In genomic region chr18:57141208-57142129, GRCh38 we compare ENCODE assay signal across 1 cellular context.
TF ChIP-seq lines count a peak whose summit lies in the region.

No MANE protein-coding gene starts in this region.

TF ChIP-seq in K562, 482 proteins besides CTCF, POLR2A, EP300 and RAD21 (continued from another document and continues in another):
- TF ChIP-seq STAT6 (CRISPR knock-in tag; IDR thresholded peaks at IDR 0.05) (no peak), TBL1XR1 (IDR thresholded peaks at IDR 0.05; ENCODE audit: low read length in 2 of 2) (peak in 1 of 2 experiments; percentile 74; a peak in 1 of 4 replicates), ZNF445 (CRISPR knock-in tag; IDR thresholded peaks at IDR 0.05; ENCODE audit: low read depth) (no peak), JUND (IDR thresholded peaks at IDR 0.05; ENCODE audit: borderline replicate concordance, low read depth, low read length) (peak; percentile 95), JUND (tag; IDR thresholded peaks at IDR 0.05; ENCODE audit: borderline replicate concordance, low read depth, low read length) (peak; percentile 88; the same call in 1 of the 3 replicates), SMARCA4 (IDR thresholded peaks at IDR 0.05) (peak; percentile 69; the same call in 1 of the 2 replicates), ESRRA (IDR thresholded peaks at IDR 0.05; ENCODE audit: borderline replicate concordance, low read depth) (peak; percentile 77; the same call in 1 of the 2 replicates), NCOA2 (IDR thresholded peaks at IDR 0.05; ENCODE audit: partially characterized antibody in 2 of 2) (no peak), RUNX1 (IDR thresholded peaks at IDR 0.05; ENCODE audit: low read depth) (no peak), MTA2 (IDR thresholded peaks at IDR 0.05; ENCODE audit: low read depth) (no peak), MTF1 (CRISPR knock-in tag; IDR thresholded peaks at IDR 0.05; ENCODE audit: borderline replicate concordance) (no peak), ZNF263 (CRISPR knock-in tag; IDR thresholded peaks at IDR 0.05; ENCODE audit: borderline replicate concordance) (no peak), HDGF (IDR thresholded peaks at IDR 0.05) (no peak), JUNB (CRISPR knock-in tag; conservative IDR thresholded peaks at IDR 0.05) (no peak), IRF9 (tag; IDR thresholded peaks at IDR 0.05) (peak; percentile 84), HSF4 (CRISPR knock-in tag; IDR thresholded peaks at IDR 0.05; ENCODE audit: borderline replicate concordance) (no peak), MBD2 (IDR thresholded peaks at IDR 0.05; ENCODE audit: borderline replicate concordance, low read depth) (no peak), ZNF717 (CRISPR knock-in tag; IDR thresholded peaks at IDR 0.05) (no peak), HNRNPL (IDR thresholded peaks at IDR 0.05; ENCODE audit: low read depth, low read length) (no peak), KDM5B (IDR thresholded peaks at IDR 0.05; ENCODE audit: insufficient replicate concordance, low read depth, low read length) (no peak), ZNF3 (CRISPR knock-in tag; IDR thresholded peaks at IDR 0.05) (no peak), RBM22 (IDR thresholded peaks at IDR 0.05; ENCODE audit: low read depth, low read length, poor library complexity, severe bottlenecking) (no peak), RBM14 (IDR thresholded peaks at IDR 0.05; ENCODE audit: borderline replicate concordance, insufficient read depth, low read depth, low read length) (no peak), PTBP1 (IDR thresholded peaks at IDR 0.05; ENCODE audit: low read depth, low read length) (no peak), ZNF384 (IDR thresholded peaks at IDR 0.05; ENCODE audit: low read depth, low read length) (peak; percentile 91), DEAF1 (CRISPR knock-in tag; IDR thresholded peaks at IDR 0.05) (0 out of 2 replicates have a peak, but pooled peaks have one; percentile 43), SMC3 (conservative IDR thresholded peaks at IDR 0.05; ENCODE audit: insufficient read depth, low read depth, low read length) (no peak), MYC (IDR thresholded peaks at IDR 0.05; ENCODE audit: low read depth, low read length) (peak; percentile 87), MYC (CRISPR knock-in tag; IDR thresholded peaks at IDR 0.05; ENCODE audit: borderline replicate concordance, low read depth) (no peak), CREB1 (IDR thresholded peaks at IDR 0.05) (no peak), CREB1 (CRISPR knock-in tag; IDR thresholded peaks at IDR 0.05) (0 out of 2 replicates have a peak, but pooled peaks have one; percentile 13), BCL6 (CRISPR knock-in tag; IDR thresholded peaks at IDR 0.05) (no peak), ZKSCAN1 (IDR thresholded peaks at IDR 0.05; ENCODE audit: low read depth, low read length) (no peak), ATF7 (IDR thresholded peaks at IDR 0.05) (peak; percentile 96), DDX20 (tag; IDR thresholded peaks at IDR 0.05; ENCODE audit: low read depth) (no peak), WHSC1 (IDR thresholded peaks at IDR 0.05; ENCODE audit: low read length) (no peak), TAF7 (tag; IDR thresholded peaks at IDR 0.05) (no peak), SNRNP70 (optimal IDR thresholded peaks at IDR 0.05; ENCODE audit: low read depth, low read length) (no peak), NFRKB (IDR thresholded peaks at IDR 0.05; ENCODE audit: low read depth) (no peak), TFAP4 (CRISPR knock-in tag; IDR thresholded peaks at IDR 0.05; ENCODE audit: borderline replicate concordance) (peak; percentile 54; the same call in 1 of the 2 replicates), L3MBTL2 (IDR thresholded peaks at IDR 0.05) (peak; percentile 81), TCF7L2 (IDR thresholded peaks at IDR 0.05; ENCODE audit: low read depth, low read length) (no peak), SAFB (IDR thresholded peaks at IDR 0.05; ENCODE audit: borderline replicate concordance, low read depth, low read length) (no peak), HES1 (IDR thresholded peaks at IDR 0.05; ENCODE audit: low read depth) (peak; percentile 87), LCOR (CRISPR knock-in tag; IDR thresholded peaks at IDR 0.05) (peak; percentile 81), SMARCB1 (IDR thresholded peaks at IDR 0.05; ENCODE audit: insufficient read length, low read depth) (no peak), FOXK1 (CRISPR knock-in tag; IDR thresholded peaks at IDR 0.05; ENCODE audit: borderline replicate concordance) (0 out of 2 replicates have a peak, but pooled peaks have one; percentile 52), STAT5A (IDR thresholded peaks at IDR 0.05; ENCODE audit: borderline replicate concordance, low read length) (no peak), ZNF79 (CRISPR knock-in tag; IDR thresholded peaks at IDR 0.05; ENCODE audit: low read depth) (no peak), ETV1 (tag; conservative IDR thresholded peaks at IDR 0.05; ENCODE audit: low read depth) (no peak), SMAD4 (CRISPR knock-in tag; conservative IDR thresholded peaks at IDR 0.05) (peak; percentile 95), PHB2 (IDR thresholded peaks at IDR 0.05; ENCODE audit: low read depth) (no peak), ZNF444 (CRISPR knock-in tag; IDR thresholded peaks at IDR 0.05) (no peak), SREBF2 (CRISPR knock-in tag; IDR thresholded peaks at IDR 0.05) (no peak), MCM3 (IDR thresholded peaks at IDR 0.05) (no peak), ZNF766 (CRISPR knock-in tag; conservative IDR thresholded peaks at IDR 0.05) (peak; percentile 91)
- TF ChIP-seq, protein P1, sequence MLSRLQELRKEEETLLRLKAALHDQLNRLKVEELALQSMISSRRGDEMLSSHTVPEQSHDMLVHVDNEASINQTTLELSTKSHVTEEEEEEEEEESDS (CRISPR knock-in tag; IDR thresholded peaks at IDR 0.05), result no peak
- TF ChIP-seq, protein P2, sequence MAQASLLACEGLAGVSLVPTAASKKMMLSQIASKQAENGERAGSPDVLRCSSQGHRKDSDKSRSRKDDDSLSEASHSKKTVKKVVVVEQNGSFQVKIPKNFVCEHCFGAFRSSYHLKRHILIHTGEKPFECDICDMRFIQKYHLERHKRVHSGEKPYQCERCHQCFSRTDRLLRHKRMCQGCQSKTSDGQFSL (CRISPR knock-in tag; IDR thresholded peaks at IDR 0.05), result no peak
- TF ChIP-seq, protein P2 (tag; IDR thresholded peaks at IDR 0.05), result no peak
- TF ChIP-seq, protein P3, sequence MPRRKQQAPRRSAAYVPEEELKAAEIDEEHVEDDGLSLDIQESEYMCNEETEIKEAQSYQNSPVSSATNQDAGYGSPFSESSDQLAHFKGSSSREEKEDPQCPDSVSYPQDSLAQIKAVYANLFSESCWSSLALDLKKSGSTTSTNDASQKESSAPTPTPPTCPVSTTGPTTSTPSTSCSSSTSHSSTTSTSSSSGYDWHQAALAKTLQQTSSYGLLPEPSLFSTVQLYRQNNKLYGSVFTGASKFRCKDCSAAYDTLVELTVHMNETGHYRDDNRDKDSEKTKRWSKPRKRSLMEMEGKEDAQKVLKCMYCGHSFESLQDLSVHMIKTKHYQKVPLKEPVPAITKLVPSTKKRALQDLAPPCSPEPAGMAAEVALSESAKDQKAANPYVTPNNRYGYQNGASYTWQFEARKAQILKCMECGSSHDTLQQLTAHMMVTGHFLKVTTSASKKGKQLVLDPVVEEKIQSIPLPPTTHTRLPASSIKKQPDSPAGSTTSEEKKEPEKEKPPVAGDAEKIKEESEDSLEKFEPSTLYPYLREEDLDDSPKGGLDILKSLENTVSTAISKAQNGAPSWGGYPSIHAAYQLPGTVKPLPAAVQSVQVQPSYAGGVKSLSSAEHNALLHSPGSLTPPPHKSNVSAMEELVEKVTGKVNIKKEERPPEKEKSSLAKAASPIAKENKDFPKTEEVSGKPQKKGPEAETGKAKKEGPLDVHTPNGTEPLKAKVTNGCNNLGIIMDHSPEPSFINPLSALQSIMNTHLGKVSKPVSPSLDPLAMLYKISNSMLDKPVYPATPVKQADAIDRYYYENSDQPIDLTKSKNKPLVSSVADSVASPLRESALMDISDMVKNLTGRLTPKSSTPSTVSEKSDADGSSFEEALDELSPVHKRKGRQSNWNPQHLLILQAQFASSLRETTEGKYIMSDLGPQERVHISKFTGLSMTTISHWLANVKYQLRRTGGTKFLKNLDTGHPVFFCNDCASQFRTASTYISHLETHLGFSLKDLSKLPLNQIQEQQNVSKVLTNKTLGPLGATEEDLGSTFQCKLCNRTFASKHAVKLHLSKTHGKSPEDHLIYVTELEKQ (CRISPR knock-in tag; IDR thresholded peaks at IDR 0.05), result no peak
- TF ChIP-seq, protein P4, sequence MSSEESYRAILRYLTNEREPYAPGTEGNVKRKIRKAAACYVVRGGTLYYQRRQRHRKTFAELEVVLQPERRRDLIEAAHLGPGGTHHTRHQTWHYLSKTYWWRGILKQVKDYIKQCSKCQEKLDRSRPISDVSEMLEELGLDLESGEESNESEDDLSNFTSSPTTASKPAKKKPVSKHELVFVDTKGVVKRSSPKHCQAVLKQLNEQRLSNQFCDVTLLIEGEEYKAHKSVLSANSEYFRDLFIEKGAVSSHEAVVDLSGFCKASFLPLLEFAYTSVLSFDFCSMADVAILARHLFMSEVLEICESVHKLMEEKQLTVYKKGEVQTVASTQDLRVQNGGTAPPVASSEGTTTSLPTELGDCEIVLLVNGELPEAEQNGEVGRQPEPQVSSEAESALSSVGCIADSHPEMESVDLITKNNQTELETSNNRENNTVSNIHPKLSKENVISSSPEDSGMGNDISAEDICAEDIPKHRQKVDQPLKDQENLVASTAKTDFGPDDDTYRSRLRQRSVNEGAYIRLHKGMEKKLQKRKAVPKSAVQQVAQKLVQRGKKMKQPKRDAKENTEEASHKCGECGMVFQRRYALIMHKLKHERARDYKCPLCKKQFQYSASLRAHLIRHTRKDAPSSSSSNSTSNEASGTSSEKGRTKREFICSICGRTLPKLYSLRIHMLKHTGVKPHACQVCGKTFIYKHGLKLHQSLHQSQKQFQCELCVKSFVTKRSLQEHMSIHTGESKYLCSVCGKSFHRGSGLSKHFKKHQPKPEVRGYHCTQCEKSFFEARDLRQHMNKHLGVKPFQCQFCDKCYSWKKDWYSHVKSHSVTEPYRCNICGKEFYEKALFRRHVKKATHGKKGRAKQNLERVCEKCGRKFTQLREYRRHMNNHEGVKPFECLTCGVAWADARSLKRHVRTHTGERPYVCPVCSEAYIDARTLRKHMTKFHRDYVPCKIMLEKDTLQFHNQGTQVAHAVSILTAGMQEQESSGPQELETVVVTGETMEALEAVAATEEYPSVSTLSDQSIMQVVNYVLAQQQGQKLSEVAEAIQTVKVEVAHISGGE (CRISPR knock-in tag; IDR thresholded peaks at IDR 0.05), result no peak
